In the genomic region with DNA sequence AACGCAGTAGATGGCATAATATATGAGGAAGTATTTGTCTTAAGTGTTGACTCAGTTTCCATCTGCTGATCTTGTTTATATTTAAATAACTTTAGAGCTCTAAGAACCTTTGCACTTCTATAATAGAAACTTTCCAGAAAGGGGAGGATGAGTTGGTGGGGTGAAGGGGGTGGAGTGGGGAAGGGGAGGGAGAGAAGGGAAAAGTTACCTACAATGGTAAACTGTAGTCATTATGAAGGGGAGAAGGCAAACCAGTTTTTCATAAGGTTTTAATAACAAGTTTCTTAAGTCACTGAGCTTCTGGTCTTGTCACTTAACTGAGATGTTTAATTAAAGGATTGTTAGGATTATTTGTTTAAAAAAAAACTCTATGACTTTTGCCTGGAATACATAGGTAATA, we compare ENCODE assay signal across 7 cellular contexts. TPM values are rescaled to one million over a fixed set of nuclear protein-coding genes. Genes with fewer than 3 reads are reported as not detected.
DNase-seq lines count a peak whose midpoint lies in the region; ATAC-seq, FAIRE-seq and TF ChIP-seq lines count a peak whose summit lies in the region.

No MANE protein-coding gene starts in this region.

- RAD21 ChIA-PET in HCT116 (lab: Charles Lee; ENCODE audit: low non-redundant PET in 1 of 2, low total read pairs in 2 of 2, uncharacterized antibody in 2 of 2, unreplicated experiment in 2 of 2), result no interaction called here

- POLR2A ChIA-PET in HCT116 (lab: Charles Lee), result interaction anchor here (1.0 to 1.6 kb wide), 2 partner anchors 11 to 26 kb away, joined by 3 to 15 read pairs; a partner anchor contains a TSS

- H3K4me1 ChIP-seq in HCT116 (ENCODE audit: control insufficient read depth in 1 of 2, insufficient read depth in 2 of 2, low read length in 2 of 2) (peaks cover 3 to 17% of the 10 kb centered on the region in 2 experiments; a peak in 2 of 4 replicates), right atrium auricular region (peaks cover 0 to 10% of the 10 kb centered on the region in 2 donors), stomach smooth muscle (ENCODE audit: control insufficient read depth, insufficient read depth, low read length) (no peaks in the 10 kb centered on the region)

- TF ChIP-seq CTCF in HCT116 (IDR thresholded peaks at IDR 0.05 in 2 of 3, conservative IDR thresholded peaks at IDR 0.05 in 1 of 3; ENCODE audit: borderline replicate concordance in 1 of 3, insufficient read depth in 1 of 3, low read depth in 2 of 3, low read length in 2 of 3), result no peak
- no peak for TF ChIP-seq CTCF in VCaP (conservative IDR thresholded peaks at IDR 0.05)
- TF ChIP-seq CTCF in right atrium auricular region (IDR thresholded peaks at IDR 0.05), result no peak

- ATAC-seq in HCT116, result peak; percentile 17; the same call in 1 of the 2 replicates
- ATAC-seq in GM18861 (IDR thresholded peaks at IDR 0.05; ENCODE audit: unreplicated experiment), result no peak

- H3K27ac ChIP-seq in HCT116 (ENCODE audit: low read depth, low read length), result peak overlapping the region; percentile 17; the same call in 1 of the 2 replicates
- H3K27ac ChIP-seq in VCaP, result peak overlapping the region; percentile 42
- H3K27ac ChIP-seq in right atrium auricular region, result peak overlapping the region; percentile 55 to 61
- no peak overlapping the region for H3K27ac ChIP-seq in stomach smooth muscle (ENCODE audit: low read length)

- H3K4me3 ChIP-seq in HCT116 (replicated peaks in 1 of 2; ENCODE audit: low read depth in 1 of 2, low read length in 2 of 2) (peak overlapping the region; percentile 63 to 68), right atrium auricular region (peak overlapping the region; percentile 34 to 41), stomach smooth muscle (ENCODE audit: low read length in 2 of 2) (peak overlapping the region; percentile 45 to 52)

- H3K9me2 ChIP-seq in HCT116 (ENCODE audit: insufficient read depth), result no peaks in the 10 kb centered on the region

- H3K36me3 ChIP-seq in HCT116 (ENCODE audit: control insufficient read depth in 1 of 2, insufficient read depth in 2 of 2, low read length in 2 of 2), result no peaks in the 10 kb centered on the region
- no peaks in the 10 kb centered on the region for H3K36me3 ChIP-seq in right atrium auricular region
- H3K36me3 ChIP-seq in stomach smooth muscle (ENCODE audit: control insufficient read depth in 2 of 2, insufficient read depth in 2 of 2, low read length in 2 of 2), result peaks cover 2 to 3% of the 10 kb centered on the region in 2 donors

- no peaks in the 10 kb centered on the region for H3K27me3 ChIP-seq in HCT116 (ENCODE audit: insufficient read depth, low read length)
- no peaks in the 10 kb centered on the region for H3K27me3 ChIP-seq in right atrium auricular region
- H3K27me3 ChIP-seq in stomach smooth muscle (ENCODE audit: control insufficient read depth in 1 of 2, insufficient read depth in 2 of 2, low read length in 2 of 2), result no peaks in the 10 kb centered on the region

- no peak for TF ChIP-seq RAD21 in HCT116 (IDR thresholded peaks at IDR 0.05; ENCODE audit: low read depth)

- peak overlapping the region; percentile 96 for H2AFZ ChIP-seq in HCT116 (ENCODE audit: low read depth, low read length, poor library complexity, severe bottlenecking)

- no peaks in the 10 kb centered on the region for H4K20me1 ChIP-seq in HCT116 (ENCODE audit: insufficient read depth)

- intact Hi-C loops in HCT116 (cut with micrococcal nuclease), result no loop called here

- CTCF ChIA-PET in HCT116 (lab: Charles Lee), result interaction anchor here (0.8 kb wide), 1 partner anchor 198 kb away, joined by 3 read pairs; no protein-coding TSS in a partner anchor

- no peaks in the 10 kb centered on the region for H3K9me3 ChIP-seq in HCT116 (ENCODE audit: control insufficient read depth in 1 of 2, insufficient read depth in 1 of 2, low read depth in 1 of 2, low read length in 2 of 2)
- no peaks in the 10 kb centered on the region for H3K9me3 ChIP-seq in right atrium auricular region
- H3K9me3 ChIP-seq in stomach smooth muscle (ENCODE audit: control insufficient read depth in 2 of 2, low read length in 2 of 2), result no peaks in the 10 kb centered on the region

- H3K79me2 ChIP-seq in HCT116 (ENCODE audit: insufficient read depth, low read length), result no peaks in the 10 kb centered on the region

- peak overlapping the region; percentile 70 for H3K9ac ChIP-seq in HCT116 (ENCODE audit: low read length)
- peak overlapping the region; percentile 13 to 59 for H3K9ac ChIP-seq in stomach smooth muscle (ENCODE audit: low read length in 2 of 2)

- no TSS peak for BruUV-seq in HCT116 (replicated peaks; lab: Mats Ljungman, UMichigan)

- no peak for FAIRE-seq in GM19239 (lab: Jason Lieb, UNC)

- DNase-seq in HCT116 (ENCODE audit: low read depth, low spot score) (no peak), right atrium auricular region (ENCODE audit: low spot score) (no peak), GM19239 (ENCODE audit: insufficient read length, low spot score) (no peak), NCI-H510A treated with DMSO at 0.1 percent for 48 hours (lab: John Stamatoyannopoulos, UW) (no peak)

- no peak for TF ChIP-seq POLR2A in HCT116 (IDR thresholded peaks at IDR 0.05; ENCODE audit: borderline replicate concordance, extremely low read depth, insufficient read depth, insufficient read length)

- peak overlapping the region; percentile 77 for H3K4me2 ChIP-seq in HCT116 (ENCODE audit: low read length)

TF ChIP-seq in HCT116, 20 proteins besides CTCF, POLR2A, EP300 and RAD21:
- no peak for TF ChIP-seq YY1 (IDR thresholded peaks at IDR 0.05; ENCODE audit: extremely low read depth, insufficient replicate concordance, low read depth, low read length)
- no peak for TF ChIP-seq POLR2AphosphoS5 (IDR thresholded peaks at IDR 0.05; ENCODE audit: low read depth, low read length)
- no peak for TF ChIP-seq EGR1 (IDR thresholded peaks at IDR 0.05; ENCODE audit: low read depth)
- TF ChIP-seq ZNF274 (IDR thresholded peaks at IDR 0.05; ENCODE audit: low read depth, low read length), result no peak

RNA-seq across cellular contexts. Expression of a gene that starts 0.3 kb away (rescaled TPM):
- total RNA-seq in HCT116 (2021; ENCODE audit: unreplicated experiment), result 21.3 TPM
- 11.7 and 11.9 TPM in 2 replicates for polyA plus RNA-seq in HCT116 (2012)
- 1 to 10 TPM; 4.2 to 8.1 TPM for total RNA-seq in right atrium auricular region

RNA-seq across cellular contexts. Expression of a gene that starts 11.8 kb away (rescaled TPM):
- total RNA-seq in HCT116 (2021; ENCODE audit: unreplicated experiment) (29.2 TPM), right atrium auricular region (10 to 100 TPM in 1 of 2 donors, 1 to 10 TPM in 1; 9.5 to 14.5 TPM)
- polyA plus RNA-seq in HCT116 (2012), result 5.8 and 10.2 TPM in 2 replicates
